In genomic region chr17:76968707-76969597, GRCh38 we compare ENCODE assay signal across 8 cellular contexts.
DNase-seq lines count a peak whose midpoint lies in the region; ATAC-seq and TF ChIP-seq lines count a peak whose summit lies in the region.

No MANE protein-coding gene starts in this region.

- peak overlapping the region; percentile 95 for H2AFZ ChIP-seq in MM.1S (ENCODE audit: low read length)
- H2AFZ ChIP-seq in SU-DHL-6 (ENCODE audit: low read depth, low read length, severe bottlenecking), result peak overlapping the region; percentile 66

- no peak for TF ChIP-seq CTCF in A673 (conservative IDR thresholded peaks at IDR 0.05; ENCODE audit: low read depth, low read length)
- TF ChIP-seq CTCF in MM.1S (IDR thresholded peaks at IDR 0.05; ENCODE audit: low read length), result no peak
- no peak for TF ChIP-seq CTCF in SU-DHL-6 (IDR thresholded peaks at IDR 0.05; ENCODE audit: insufficient read depth, low read length, poor library complexity, severe bottlenecking)
- TF ChIP-seq CTCF in brain (conservative IDR thresholded peaks at IDR 0.05), result no peak

- H3K9me3 Mint-ChIP-seq in brain, result peaks cover 0 to 6% (median 0%) of the 10 kb centered on the region in 5 experiments

- peak overlapping the region; percentile 73 to 85 (median 82) for H3K4me3 Mint-ChIP-seq in brain

- no peaks in the 10 kb centered on the region for H3K79me2 ChIP-seq in MM.1S (ENCODE audit: low read length)
- no peaks in the 10 kb centered on the region for H3K79me2 ChIP-seq in SU-DHL-6 (ENCODE audit: insufficient read depth, low read length)

- intact Hi-C loops in A673 (cut with micrococcal nuclease; ENCODE audit: unreplicated experiment), result no loop called here

- peak overlapping the region; percentile 53 to 98 (median 90) for H3K27ac Mint-ChIP-seq in brain

- H3K27ac ChIP-seq in A673 (ENCODE audit: low read depth, low read length, poor library complexity, severe bottlenecking) (peak overlapping the region; percentile 70), MM.1S (ENCODE audit: low read length) (peak overlapping the region; percentile 38; the same call in 1 of the 2 replicates), SU-DHL-6 (ENCODE audit: low read depth, low read length) (peak overlapping the region; percentile 63)

- DNase-seq in A673 (ENCODE audit: low spot score) (peak; percentile 86), MM.1S (peak; percentile 94), midbrain (lab: John Stamatoyannopoulos, UW) (peak; percentile 2), T1000 (lab: John Stamatoyannopoulos, UW) (no peak), MG63 (no peak)
- peak; percentile 68 for DNase-seq in stimulated activated naive CD8-positive, alpha-beta T cell treated with anti-CD3 and anti-CD28 coated beads, Interleukin-15, Interleukin-2, amounts not matched to agents 100 U/mL and 50 U/mL, for 24 hours

- ATAC-seq in stimulated activated naive CD8-positive, alpha-beta T cell treated with anti-CD3 and anti-CD28 coated beads, Interleukin-15, Interleukin-2, amounts not matched to agents 100 U/mL and 50 U/mL, for 24 hours, result peak; percentile 90

- peaks cover 5% of the 10 kb centered on the region for H3K27me3 Mint-ChIP-seq in brain

- H3F3A ChIP-seq in MM.1S (ENCODE audit: insufficient read depth, low read length) (no peaks in the 10 kb centered on the region), SU-DHL-6 (ENCODE audit: insufficient read depth) (no peaks in the 10 kb centered on the region)

- peaks cover 65% of the 10 kb centered on the region for H3K4me1 Mint-ChIP-seq in brain

- no peaks in the 10 kb centered on the region for H3K27me3 ChIP-seq in A673 (replicated peaks; ENCODE audit: insufficient read depth, low read depth, low read length, poor library complexity)
- H3K27me3 ChIP-seq in MM.1S (replicated peaks; ENCODE audit: insufficient read depth, low read length), result peaks cover 55% of the 10 kb centered on the region
- no peaks in the 10 kb centered on the region for H3K27me3 ChIP-seq in SU-DHL-6 (ENCODE audit: low read length)
- H3K27me3 ChIP-seq in MG63, result no peaks in the 10 kb centered on the region

- peak overlapping the region; percentile 48 for H3K4me3 ChIP-seq in A673 (ENCODE audit: low read depth, low read length, poor library complexity, severe bottlenecking)
- peak overlapping the region; percentile 66 for H3K4me3 ChIP-seq in MM.1S (ENCODE audit: low read length)
- peak overlapping the region; percentile 56 for H3K4me3 ChIP-seq in SU-DHL-6 (ENCODE audit: insufficient read depth, low read length, poor library complexity, severe bottlenecking)
- H3K4me3 ChIP-seq in MG63, result no peak overlapping the region

- no peaks in the 10 kb centered on the region for H3K36me3 Mint-ChIP-seq in brain

- CTCF ChIA-PET in A673 (lab: Charles Lee), result interaction anchor here (0.6 kb wide), 1 partner anchor 88 kb away, joined by 5 read pairs; no protein-coding TSS in a partner anchor

- H3K9me2 ChIP-seq in MM.1S (replicated peaks; ENCODE audit: insufficient read depth, low read length) (no peaks in the 10 kb centered on the region), SU-DHL-6 (replicated peaks; ENCODE audit: insufficient read depth, low read length) (no peaks in the 10 kb centered on the region)

- POLR2A ChIA-PET in A673 (lab: Charles Lee; ENCODE audit: low non-redundant PET), result interaction anchor here (0.5 to 0.6 kb wide), 3 partner anchors 236 to 1071 kb away, joined by 3 to 5 read pairs (median 3); no protein-coding TSS in a partner anchor

- no peaks in the 10 kb centered on the region for H3K36me3 ChIP-seq in A673 (ENCODE audit: insufficient read depth, low read length, poor library complexity, severe bottlenecking)
- no peaks in the 10 kb centered on the region for H3K36me3 ChIP-seq in MM.1S (replicated peaks; ENCODE audit: insufficient read depth, low read length)
- no peaks in the 10 kb centered on the region for H3K36me3 ChIP-seq in SU-DHL-6 (ENCODE audit: low read length)
- H3K36me3 ChIP-seq in MG63, result no peaks in the 10 kb centered on the region

- H3K4me1 ChIP-seq in A673 (ENCODE audit: insufficient read depth, low read length, poor library complexity, severe bottlenecking) (peaks cover 10% of the 10 kb centered on the region), MM.1S (ENCODE audit: low read length) (peaks cover 9% of the 10 kb centered on the region; the same call in 1 of the 2 replicates)

- H3K4me2 ChIP-seq in MM.1S (ENCODE audit: low read depth, low read length) (peak overlapping the region; percentile 99), SU-DHL-6 (ENCODE audit: low read depth, low read length, poor library complexity, severe bottlenecking) (peak overlapping the region; percentile 78)

- no peaks in the 10 kb centered on the region for H3K9me3 ChIP-seq in A673 (ENCODE audit: low read depth, low read length, poor library complexity, severe bottlenecking)
- no peaks in the 10 kb centered on the region for H3K9me3 ChIP-seq in MM.1S (replicated peaks; ENCODE audit: insufficient read depth, low read length)
- no peaks in the 10 kb centered on the region for H3K9me3 ChIP-seq in SU-DHL-6 (ENCODE audit: insufficient read depth, low read length)
- no peaks in the 10 kb centered on the region for H3K9me3 ChIP-seq in MG63

- peak overlapping the region; percentile 65 for H3K9ac ChIP-seq in MM.1S (ENCODE audit: low read length)
- peak overlapping the region; percentile 63 for H3K9ac ChIP-seq in SU-DHL-6 (ENCODE audit: low read length)

- H4K20me1 ChIP-seq in MM.1S (ENCODE audit: insufficient read depth, low read length) (no peaks in the 10 kb centered on the region), SU-DHL-6 (ENCODE audit: low read depth, low read length) (no peaks in the 10 kb centered on the region)

- no TSS peak for BruUV-seq in A673 (replicated peaks; lab: Mats Ljungman, UMichigan)

Comparison
In these comparisons a context has a peak if more than half of its experiments do, and no peak if none do; other contexts are left out.
1. DNase-seq: peak in A673 (single experiment), MM.1S (single experiment), midbrain (single experiment) and stimulated activated naive CD8-positive, alpha-beta T cell treated with anti-CD3 and anti-CD28 coated beads, Interleukin-15, Interleukin-2, amounts not matched to agents 100 U/mL and 50 U/mL, for 24 hours (single experiment); none in T1000 (single experiment) and MG63 (single experiment).
2. Peak in every context shown above with its lines, with median percentiles within 50 percentile points of each other: H3K27ac ChIP-seq.